In genomic region chr3:25856902-25857518, GRCh38 we compare ENCODE assay signal across 8 cellular contexts.
DNase-seq lines count a peak whose midpoint lies in the region; ATAC-seq and TF ChIP-seq lines count a peak whose summit lies in the region.

No MANE protein-coding gene starts in this region.

- H3K4me2 ChIP-seq in GM23338, result no peak overlapping the region

- peak; percentile 37 for DNase-seq in A172 (ENCODE audit: low spot score)
- DNase-seq in GM04504 (ENCODE audit: low read depth), result peak; percentile 12
- peak; percentile 73 for DNase-seq in GM23338 (ENCODE audit: low spot score)
- peak; percentile 57 for DNase-seq in KBM-7
- peak; percentile 23 for DNase-seq in SKM-1 treated with dmso at 0.1 percent for 144 hours (lab: John Stamatoyannopoulos, UW; ENCODE audit: unreplicated experiment)
- DNase-seq in fibroblast of the conjunctiva (ENCODE audit: low read depth), result peak; percentile 31
- peak; percentile 22 for DNase-seq in retinal pigment epithelial cell (ENCODE audit: low read depth)
- DNase-seq in effector CD4-positive, alpha-beta T cell, result no peak

- peaks cover 13% of the 10 kb centered on the region; the same call in 2 of the 3 replicates for H3K4me1 Mint-ChIP-seq in GM23338

- H3K4me1 ChIP-seq in GM23338 (ENCODE audit: insufficient read depth), result peaks cover 13% of the 10 kb centered on the region

- H3K36me3 Mint-ChIP-seq in GM23338 (ENCODE audit: low read depth), result peaks cover 16% of the 10 kb centered on the region

- peaks cover 16% of the 10 kb centered on the region for H3K9me3 Mint-ChIP-seq in GM23338

- H3K4me3 ChIP-seq in GM23338, result no peak overlapping the region
- H3K4me3 ChIP-seq in retinal pigment epithelial cell (ENCODE audit: low read length), result no peak overlapping the region

- no peaks in the 10 kb centered on the region for H3F3A ChIP-seq in GM23338 (replicated peaks; ENCODE audit: low read depth)

- H3K4me3 Mint-ChIP-seq in GM23338, result no peak overlapping the region

- no peaks in the 10 kb centered on the region for H3K9me2 ChIP-seq in GM23338 (ENCODE audit: insufficient read depth)

- H3K27ac ChIP-seq in GM23338 (ENCODE audit: low read depth), result no peak overlapping the region

- no peaks in the 10 kb centered on the region for H3K79me2 ChIP-seq in GM23338 (replicated peaks; ENCODE audit: insufficient read depth)

- H3K36me3 ChIP-seq in GM23338 (ENCODE audit: insufficient read depth), result no peaks in the 10 kb centered on the region

- H3K27ac Mint-ChIP-seq in GM23338, result no peak overlapping the region

- in situ Hi-C loops in KBM-7 (cut with MboI; ENCODE audit: low pct_unique_long_range_greater_than_20kb, low sequenced_read_pairs), result no loop called here

- ATAC-seq in GM23338, result peak; percentile 62

- H3K27me3 Mint-ChIP-seq in GM23338 (ENCODE audit: insufficient read depth, low read depth, poor library complexity), result no peaks in the 10 kb centered on the region

- TF ChIP-seq CTCF in GM23338 (conservative IDR thresholded peaks at IDR 0.05; ENCODE audit: low read depth in 2 of 2) (peak; percentile 68 to 90), retinal pigment epithelial cell (conservative IDR thresholded peaks at IDR 0.05; ENCODE audit: low read depth, low read length) (peak; percentile 86)

- no peaks in the 10 kb centered on the region for H4K20me1 ChIP-seq in GM23338 (replicated peaks; ENCODE audit: insufficient read depth)

- no peak overlapping the region for H2AFZ ChIP-seq in GM23338

- no peaks in the 10 kb centered on the region for H3K27me3 ChIP-seq in GM23338 (ENCODE audit: insufficient read depth)

TF ChIP-seq in GM23338, 12 proteins besides CTCF, POLR2A, EP300 and RAD21:
- TF ChIP-seq ZNF114 (CRISPR knock-in tag; IDR thresholded peaks at IDR 0.05) (no peak), NANOG (IDR thresholded peaks at IDR 0.05; ENCODE audit: borderline replicate concordance) (no peak), STAT1 (IDR thresholded peaks at IDR 0.05; ENCODE audit: unreplicated experiment) (no peak), JUNB (IDR thresholded peaks at IDR 0.05; ENCODE audit: unreplicated experiment) (no peak), EZH2phosphoT487 (IDR thresholded peaks at IDR 0.05; ENCODE audit: unreplicated experiment) (no peak), ZNF331 (CRISPR knock-in tag; IDR thresholded peaks at IDR 0.05; ENCODE audit: low read depth) (no peak), POLR2AphosphoS5 (IDR thresholded peaks at IDR 0.05; ENCODE audit: low read depth) (no peak), ZNF462 (CRISPR knock-in tag; IDR thresholded peaks at IDR 0.05) (no peak), REST (IDR thresholded peaks at IDR 0.05; ENCODE audit: unreplicated experiment) (no peak), EZH2 (IDR thresholded peaks at IDR 0.05; ENCODE audit: low read depth, unreplicated experiment) (no peak), CREB1 (CRISPR knock-in tag; IDR thresholded peaks at IDR 0.05; ENCODE audit: low read depth) (no peak), ETS1 (IDR thresholded peaks at IDR 0.05) (no peak)
TF ChIP-seq in GM23338: peak in this region for 0.
